Comparison of ENCODE assay signal across 29 cellular contexts in genomic region chr1:186292875-186293274, GRCh38. TPM values are rescaled to one million over a fixed set of nuclear protein-coding genes. Genes with fewer than 3 reads are reported as not detected.
"Had no signal": no experiment of that assay in that cellular context is flagged by ENCODE, and none has a peak within 500 bp of the region (broad histone marks: within the 10 kb centered on the region; RNA-seq: fewer than 3 reads in every experiment).

No MANE protein-coding gene starts in this region.

- H3K9me3 Mint-ChIP-seq: activated B cell treated with CpG ODN at 0.5 μM for 24 hours; activated T-cell treated with anti-CD3 and anti-CD28 coated beads, Interleukin-2, amount 50 U/mL, for 4 hours had no signal

- H3K27ac Mint-ChIP-seq: activated B cell treated with CpG ODN at 0.5 μM for 24 hours; activated CD4-positive, alpha-beta T cell treated with anti-CD3 and anti-CD28 coated beads, Interleukin-2, amount 10 ng/mL, durations not matched to agents 7 days and 5 days; activated CD8-positive, alpha-beta T cell treated with anti-CD3 and anti-CD28 coated beads for 36 hours had no signal

- H3K27me3 Mint-ChIP-seq: activated CD4-positive, alpha-beta T cell treated with anti-CD3 and anti-CD28 coated beads, Interleukin-2, amount 10 ng/mL, durations not matched to agents 7 days and 5 days; activated CD8-positive, alpha-beta T cell treated with anti-CD3 and anti-CD28 coated beads for 36 hours had no signal

- H3K4me1 Mint-ChIP-seq: activated B cell treated with CpG ODN at 0.5 μM for 24 hours had no signal

- H3K4me3 Mint-ChIP-seq: activated B cell treated with CpG ODN at 0.5 μM for 24 hours; activated CD4-positive, alpha-beta T cell treated with anti-CD3 and anti-CD28 coated beads, Interleukin-2, amount 10 ng/mL, durations not matched to agents 7 days and 5 days; activated CD8-positive, alpha-beta T cell treated with anti-CD3 and anti-CD28 coated beads for 36 hours; activated T-cell treated with anti-CD3 and anti-CD28 coated beads, Interleukin-2, amount 50 U/mL, for 4 hours had no signal

- DNase-seq: activated B cell treated with CpG ODN at 0.5 μM for 24 hours; activated CD4-positive, alpha-beta T cell treated with anti-CD3 and anti-CD28 coated beads, Interleukin-2, amount 10 ng/mL, durations not matched to agents 7 days and 5 days; activated CD4-positive, CD25-positive, alpha-beta regulatory T cell treated with anti-CD3 and anti-CD28 coated beads, Interleukin-2, amount 50 U/mL, for 72 hours; activated CD8-positive, alpha-beta T cell treated with anti-CD3 and anti-CD28 coated beads for 36 hours; activated effector memory CD4-positive, alpha-beta T cell treated with Interleukin-2 at 50 U/mL for 16 hours; activated T-cell treated with anti-CD3 and anti-CD28 coated beads, Interleukin-2, amount 50 U/mL, for 4 hours; amniotic stem cell; aorta; brain microvascular endothelial cell; central memory CD4-positive, alpha-beta T cell; MM.1S; NCI-H1092 treated with DMSO at 0.1 percent for 48 hours; NCI-H1417; NCI-H146; NCI-H187; NCI-H2029 treated with DMSO at 0.1 percent for 48 hours; NCI-H2107; NCI-H2171; NCI-H510A; NCI-H526; NCI-H748 treated with DMSO at 0.1 percent for 48 hours; NK-92 treated with Interleukin-12 subunit alpha and Interleukin-12 subunit beta, amount 100 ng/mL, for 24 hours; PC-9; SIG-M5; T-helper 1 cell; T-helper 2 cell; T-helper 9 cell had no signal

- ATAC-seq: activated CD8-positive, alpha-beta T cell treated with anti-CD3 and anti-CD28 coated beads for 36 hours; activated T-cell treated with anti-CD3 and anti-CD28 coated beads, Interleukin-2, amount 50 U/mL, for 4 hours; Right ventricle myocardium inferior had no signal

RNA-seq across cellular contexts. Expression of gene PRG4, which starts 3.2 kb away (rescaled TPM):
- total RNA-seq: activated B cell treated with CpG ODN at 0.5 μM for 24 hours; activated CD8-positive, alpha-beta T cell treated with anti-CD3 and anti-CD28 coated beads for 36 hours; cerebellum; PC-9 had no signal
